8 cellular contexts compared by ENCODE assay signal in genomic region chr7:155205368-155206285, GRCh38.
DNase-seq lines count a peak whose midpoint lies in the region; ATAC-seq and TF ChIP-seq lines count a peak whose summit lies in the region.

No MANE protein-coding gene starts in this region.

- H3K4me3 Mint-ChIP-seq in activated naive CD8-positive, alpha-beta T cell treated with anti-CD3 and anti-CD28 coated beads for 36 hours: peak overlapping the region; percentile 84

- DNase-seq in BJ (ENCODE audit: low read depth): peak; percentile 98
- peak; percentile 64 for DNase-seq in SKM-1 (lab: John Stamatoyannopoulos, UW; ENCODE audit: unreplicated experiment)
- DNase-seq in activated naive CD8-positive, alpha-beta T cell treated with anti-CD3 and anti-CD28 coated beads for 36 hours: peak; percentile 90
- DNase-seq in left ventricle myocardium superior: peak; percentile 80
- peak; percentile 78 to 87 for DNase-seq in gastrocnemius medialis
- DNase-seq in NCI-H1105 treated with DMSO at 0.1 percent for 48 hours (lab: John Stamatoyannopoulos, UW): no peak

- H3K9me3 Mint-ChIP-seq in activated naive CD8-positive, alpha-beta T cell treated with anti-CD3 and anti-CD28 coated beads for 36 hours: peaks cover 14% of the 10 kb centered on the region

- in situ Hi-C loops in gastrocnemius medialis (cut with MboI; ENCODE audit: low sequenced_read_pairs in 4 of 4): no loop called here

- no peaks in the 10 kb centered on the region for H3K27me3 Mint-ChIP-seq in activated naive CD8-positive, alpha-beta T cell treated with anti-CD3 and anti-CD28 coated beads for 36 hours

- peak overlapping the region; percentile 76 to 84 (median 80) for H3K27ac ChIP-seq in gastrocnemius medialis

- no peak for TF ChIP-seq CTCF in BJ (IDR thresholded peaks at IDR 0.05; ENCODE audit: insufficient read depth, low read depth, low read length)
- TF ChIP-seq CTCF in gastrocnemius medialis (IDR thresholded peaks at IDR 0.05 in 4 of 5, conservative IDR thresholded peaks at IDR 0.05 in 1 of 5): no peak

- H3K27me3 ChIP-seq in BJ (ENCODE audit: control insufficient read depth, insufficient read depth, low read length) (no peaks in the 10 kb centered on the region), gastrocnemius medialis (no peaks in the 10 kb centered on the region)

- no peaks in the 10 kb centered on the region for H3K36me3 ChIP-seq in BJ (ENCODE audit: control insufficient read depth, insufficient read depth, low read length)
- no peaks in the 10 kb centered on the region for H3K36me3 ChIP-seq in gastrocnemius medialis

- peaks cover 19% of the 10 kb centered on the region for H3K4me1 Mint-ChIP-seq in activated naive CD8-positive, alpha-beta T cell treated with anti-CD3 and anti-CD28 coated beads for 36 hours

- H3K36me3 Mint-ChIP-seq in activated naive CD8-positive, alpha-beta T cell treated with anti-CD3 and anti-CD28 coated beads for 36 hours: peaks cover 12% of the 10 kb centered on the region

- peak overlapping the region; percentile 30 for H3K4me3 ChIP-seq in BJ (ENCODE audit: low read depth, low read length)
- H3K4me3 ChIP-seq in gastrocnemius medialis: peak overlapping the region; percentile 22 to 49 (median 44)

- H3K9me3 ChIP-seq in gastrocnemius medialis: no peaks in the 10 kb centered on the region

- H3K4me1 ChIP-seq in gastrocnemius medialis: peaks cover 0 to 12% of the 10 kb centered on the region in 2 donors

- CTCF ChIA-PET in BJ (lab: Yijun Ruan, JAX): interaction anchor here (0.8 to 2.3 kb wide), 4 partner anchors 11 to 140 kb away, joined by 3 to 11 read pairs (median 3); no protein-coding TSS in a partner anchor

- H3K27ac Mint-ChIP-seq in activated naive CD8-positive, alpha-beta T cell treated with anti-CD3 and anti-CD28 coated beads for 36 hours: peak overlapping the region; percentile 99

- peak; percentile 79 for ATAC-seq in GM19372 (IDR thresholded peaks at IDR 0.05; ENCODE audit: low read depth, unreplicated experiment)
- peak; percentile 79 for ATAC-seq in HG03457 (IDR thresholded peaks at IDR 0.05; ENCODE audit: unreplicated experiment)
- ATAC-seq in left ventricle myocardium superior: peak; percentile 88
- peak; percentile 85 to 87 for ATAC-seq in gastrocnemius medialis

- POLR2A ChIA-PET in BJ (lab: Charles Lee): interaction anchor here (1.2 kb wide), 1 partner anchor 37 kb away, joined by 3 read pairs; no protein-coding TSS in a partner anchor

- intact Hi-C loops in left ventricle myocardium superior (cut with micrococcal nuclease) (no loop called here), gastrocnemius medialis (cut with DNase I; ENCODE audit: low total_unique reads) (loop anchor here (2.0 kb wide), 1 partner anchor 93 kb away; no protein-coding TSS in a partner anchor)

- peak; percentile 50 to 70 for TF ChIP-seq POLR2A in gastrocnemius medialis (IDR thresholded peaks at IDR 0.05)
